1 cellular context compared by ENCODE assay signal in genomic region chr11:72002841-72003775, GRCh38.
TF ChIP-seq lines count a peak whose summit lies in the region.

No MANE protein-coding gene starts in this region.

TF ChIP-seq in HepG2, 621 proteins besides CTCF, POLR2A, EP300 and RAD21:
- TF ChIP-seq DMTF1 (CRISPR knock-in tag; IDR thresholded peaks at IDR 0.05) (no peak), RBM22 (optimal IDR thresholded peaks at IDR 0.05; ENCODE audit: low read length) (peak; percentile 84)
